Comparison of ENCODE assay signal across 8 cellular contexts in genomic region chr9:95515272-95516113, GRCh38. TPM values are rescaled to one million over a fixed set of nuclear protein-coding genes. Genes with fewer than 3 reads are reported as not detected.
DNase-seq lines count a peak whose midpoint lies in the region; ATAC-seq and TF ChIP-seq lines count a peak whose summit lies in the region.

No MANE protein-coding gene starts in this region.

- H3K36me3 ChIP-seq in iPS DF 6.9 (ENCODE audit: control insufficient read depth, insufficient read depth, low read length) (no peaks in the 10 kb centered on the region), spleen (no peaks in the 10 kb centered on the region)

- intact Hi-C loops in spleen (cut with DNase I; ENCODE audit: low total_unique reads): no loop called here

- ATAC-seq in GM21381 (IDR thresholded peaks at IDR 0.05; ENCODE audit: unreplicated experiment) (no peak), HG03442 (IDR thresholded peaks at IDR 0.05; ENCODE audit: unreplicated experiment) (no peak)

- WGBS in iPS DF 6.9 (ENCODE audit: insufficient coverage, insufficient read length): no CpG with 5 or more reads among the region's 48 CpGs
- 7 to 14% (median 9%) methylated on average over 24 to 48 of the region's 48 CpGs for WGBS in spleen, 5 donors

- no peak for TF ChIP-seq CTCF in spleen (IDR thresholded peaks at IDR 0.05 in 8 of 11, conservative IDR thresholded peaks at IDR 0.05 in 3 of 11)

- H3K4me3 ChIP-seq in iPS DF 6.9 (ENCODE audit: low read length) (peak overlapping the region; percentile 52; the same call in 1 of the 2 replicates), spleen (peak overlapping the region; percentile 31 to 72 (median 48))

- H3K27me3 ChIP-seq in iPS DF 6.9 (ENCODE audit: control insufficient read depth, insufficient read depth, low read length) (peaks cover 42% of the 10 kb centered on the region), spleen (replicated peaks in 1 of 7) (peaks cover 0 to 89% (median 20%) of the 10 kb centered on the region in 7 donors)

- DNase-seq in D341Med (ENCODE audit: low spot score) (peak; percentile 78), NCI-H2029 (lab: John Stamatoyannopoulos, UW) (peak; percentile 10), iPS DF 6.9 (ENCODE audit: low read depth, low spot score) (no peak), spleen (peak; percentile 78), AML-193 (lab: John Stamatoyannopoulos, UW) (no peak)
- DNase-seq in activated naive CD4-positive, alpha-beta T cell treated with Interleukin-2 at 50 U/mL for 16 hours: peak; percentile 39

- TF ChIP-seq POLR2A in spleen (IDR thresholded peaks at IDR 0.05): no peak

- H3K27ac ChIP-seq in iPS DF 6.9 (ENCODE audit: low read length): no peak overlapping the region
- H3K27ac ChIP-seq in spleen: peak overlapping the region in 5 of 8 donors; percentile 67 to 85 (median 80)

- no peaks in the 10 kb centered on the region for H3K9me3 ChIP-seq in iPS DF 6.9 (ENCODE audit: control insufficient read depth, insufficient read depth, low read length)
- H3K9me3 ChIP-seq in spleen: peaks cover 0 to 13% (median 0%) of the 10 kb centered on the region in 8 donors

- H3K4me1 ChIP-seq in iPS DF 6.9 (ENCODE audit: control insufficient read depth, insufficient read depth, low read length): peaks cover 6% of the 10 kb centered on the region
- peaks cover 6 to 52% (median 35%) of the 10 kb centered on the region in 6 donors for H3K4me1 ChIP-seq in spleen

RNA-seq across cellular contexts. Expression of gene PTCH1, which starts 1.3 kb away (rescaled TPM):
- 10 to 100 TPM; 10.8 to 32.1 (median 12.4) TPM for total RNA-seq in spleen
- 1 to 10 TPM in 2 of 3 donors, under 1 TPM in 1; 0.70 to 2.1 (median 1.5) TPM for polyA plus RNA-seq in spleen

Comparison
In these comparisons a context has a peak if more than half of its experiments do, and no peak if none do; other contexts are left out.
1. DNase-seq: peak in D341Med (single experiment), NCI-H2029 (single experiment), activated naive CD4-positive, alpha-beta T cell treated with Interleukin-2 at 50 U/mL for 16 hours (single experiment) and spleen (single experiment); none in iPS DF 6.9 (single experiment) and AML-193 (0 of 2).